ENCODE assay signal across 7 cellular contexts in the genomic region with DNA sequence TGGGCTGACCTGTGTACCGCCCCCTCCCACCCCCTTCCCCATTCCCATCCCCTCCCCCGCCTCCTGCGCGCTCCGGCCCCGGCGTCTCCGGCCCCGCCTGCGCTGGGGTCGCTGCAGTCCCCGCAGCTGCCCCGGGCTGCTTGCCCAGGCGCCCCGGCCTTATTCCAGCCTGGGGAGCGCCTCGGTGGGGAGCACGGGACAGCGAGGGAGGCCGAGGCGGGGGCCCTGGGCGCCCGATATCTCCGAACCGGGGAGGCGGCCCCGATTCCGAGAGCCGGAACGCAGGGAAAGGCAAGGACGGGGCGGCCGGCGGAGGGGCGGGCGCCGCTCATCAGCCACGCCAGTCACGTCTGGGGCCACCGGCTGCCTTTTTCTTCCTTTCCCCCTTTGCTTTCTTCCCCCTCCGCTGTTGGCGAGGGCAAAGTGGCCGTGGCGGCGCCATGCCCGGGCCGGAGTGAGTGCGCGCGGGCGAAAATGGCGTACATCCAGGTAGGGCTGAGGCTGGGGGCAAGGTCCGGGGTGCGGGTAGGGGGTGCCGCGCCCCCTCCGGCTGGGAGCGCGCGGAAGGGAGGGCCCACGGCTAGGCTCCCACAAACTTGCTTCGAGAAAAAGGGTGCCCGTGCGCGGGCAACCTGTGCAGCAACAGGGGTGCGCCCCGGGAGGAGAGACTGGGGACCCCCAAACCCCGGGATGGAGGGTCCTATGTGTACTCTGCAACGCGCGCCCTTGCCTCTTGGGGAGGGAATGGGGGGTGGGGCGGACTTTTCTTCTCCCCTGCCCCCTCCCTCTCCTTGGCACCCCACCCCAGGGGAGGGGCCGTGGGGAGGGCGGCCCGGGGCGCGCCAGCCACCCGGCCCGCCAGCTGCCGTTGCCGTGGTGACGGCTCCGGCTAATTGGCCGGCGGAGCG. TPM values are rescaled to one million over a fixed set of nuclear protein-coding genes. Genes with fewer than 3 reads are reported as not detected.
DNase-seq lines count a peak whose midpoint lies in the region; ATAC-seq and TF ChIP-seq lines count a peak whose summit lies in the region.

A gene with protein sequence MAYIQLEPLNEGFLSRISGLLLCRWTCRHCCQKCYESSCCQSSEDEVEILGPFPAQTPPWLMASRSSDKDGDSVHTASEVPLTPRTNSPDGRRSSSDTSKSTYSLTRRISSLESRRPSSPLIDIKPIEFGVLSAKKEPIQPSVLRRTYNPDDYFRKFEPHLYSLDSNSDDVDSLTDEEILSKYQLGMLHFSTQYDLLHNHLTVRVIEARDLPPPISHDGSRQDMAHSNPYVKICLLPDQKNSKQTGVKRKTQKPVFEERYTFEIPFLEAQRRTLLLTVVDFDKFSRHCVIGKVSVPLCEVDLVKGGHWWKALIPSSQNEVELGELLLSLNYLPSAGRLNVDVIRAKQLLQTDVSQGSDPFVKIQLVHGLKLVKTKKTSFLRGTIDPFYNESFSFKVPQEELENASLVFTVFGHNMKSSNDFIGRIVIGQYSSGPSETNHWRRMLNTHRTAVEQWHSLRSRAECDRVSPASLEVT (plus strand): TSS at position 68 of the 908 bp plus-strand sequence. CDS start 407 bp downstream, at position 475.

- peaks cover 9% of the 10 kb centered on the region for H3K4me1 Mint-ChIP-seq in neural crest cell

- peaks cover under 1% of the 10 kb centered on the region; the same call in 1 of the 2 replicates for H3K27me3 ChIP-seq in OCI-LY1 (ENCODE audit: insufficient read depth, low read length)

- H3K9me2 ChIP-seq in OCI-LY1 (ENCODE audit: low read depth, low read length): no peaks in the 10 kb centered on the region

- H3K4me2 ChIP-seq in OCI-LY1 (ENCODE audit: low read length): peak within 1 kb of the TSS; percentile 46; the same call in 1 of the 2 replicates

- CTCF ChIA-PET in HEK293 (lab: Yijun Ruan, JAX): interaction anchor here (0.5 to 2.8 kb wide), 4 partner anchors 9 to 80 kb away, joined by 3 to 10 read pairs (median 5); no protein-coding TSS in a partner anchor

- no peaks in the 10 kb centered on the region for H4K20me1 ChIP-seq in OCI-LY1 (ENCODE audit: insufficient read depth, low read length)

- H3K36me3 Mint-ChIP-seq in neural crest cell (ENCODE audit: low read depth): no peaks in the 10 kb centered on the region

- peak within 1 kb of the TSS; percentile 86 for H3K4me3 Mint-ChIP-seq in neural crest cell

- H3K9me3 Mint-ChIP-seq in neural crest cell: no peaks in the 10 kb centered on the region

- POLR2A ChIA-PET in HEK293 (lab: Yijun Ruan, JAX): interaction anchor here (1.0 kb wide), 1 partner anchor 367 kb away, joined by 3 read pairs; a partner anchor contains a TSS

- H2AFZ ChIP-seq in OCI-LY1 (ENCODE audit: low read length): no peak within 1 kb of the TSS

- H3K27ac ChIP-seq in HEK293 (ENCODE audit: extremely low read depth, low read depth, low read length) (no peak within 1 kb of the TSS; the same call in 1 of the 2 replicates), OCI-LY1 (ENCODE audit: low read depth, low read length, poor library complexity, severe bottlenecking) (no peak within 1 kb of the TSS)

- H3K9me3 ChIP-seq in HEK293 (ENCODE audit: control insufficient read depth, insufficient read depth, low read depth, low read length) (no peaks in the 10 kb centered on the region), OCI-LY1 (ENCODE audit: low read length) (no peaks in the 10 kb centered on the region)

- peaks cover 37% of the 10 kb centered on the region for H3K27me3 Mint-ChIP-seq in neural crest cell (ENCODE audit: low read depth)

- peak; percentile 34 for DNase-seq in neural crest cell (ENCODE audit: low read depth, low spot score)

- H3K79me2 ChIP-seq in OCI-LY1 (ENCODE audit: insufficient read depth, low read length): no peaks in the 10 kb centered on the region

- H3K4me1 ChIP-seq in HEK293 (ENCODE audit: control insufficient read depth, insufficient read depth, low read length): no peaks in the 10 kb centered on the region
- peaks cover 1% of the 10 kb centered on the region for H3K4me1 ChIP-seq in OCI-LY1 (ENCODE audit: insufficient read depth, low read length, severe bottlenecking)

- no peak within 1 kb of the TSS for H3K27ac Mint-ChIP-seq in neural crest cell (ENCODE audit: unreplicated experiment)

- ATAC-seq in esophagus mucosa (peak; percentile 28), GM21528 (IDR thresholded peaks at IDR 0.05; ENCODE audit: low FRiP score, unreplicated experiment) (no peak), HG02938 (IDR thresholded peaks at IDR 0.05; ENCODE audit: unreplicated experiment) (no peak), GM18502 (IDR thresholded peaks at IDR 0.05; ENCODE audit: poor library complexity, unreplicated experiment) (no peak)

- no peaks in the 10 kb centered on the region for H3F3A ChIP-seq in OCI-LY1 (ENCODE audit: insufficient read depth, low read length)

- no peak within 1 kb of the TSS for H3K9ac ChIP-seq in OCI-LY1 (ENCODE audit: low read length)

- peak within 1 kb of the TSS; percentile 54 for H3K4me3 ChIP-seq in HEK293 (ENCODE audit: low read depth, low read length)
- H3K4me3 ChIP-seq in OCI-LY1 (ENCODE audit: low read depth, low read length, poor library complexity, severe bottlenecking): peak within 1 kb of the TSS; percentile 41

- H3K36me3 ChIP-seq in HEK293 (ENCODE audit: control insufficient read depth in 2 of 2, insufficient read depth in 1 of 2, low read length in 2 of 2) (no peaks in the 10 kb centered on the region), OCI-LY1 (ENCODE audit: insufficient read depth, low read length) (no peaks in the 10 kb centered on the region; the same call in 1 of the 2 replicates)

- TF ChIP-seq CTCF in HEK293 (tag by site-specific recombination; IDR thresholded peaks at IDR 0.05) (peak; percentile 6; the same call in 1 of the 2 replicates), OCI-LY1 (IDR thresholded peaks at IDR 0.05; ENCODE audit: low read length) (no peak), neural crest cell (conservative IDR thresholded peaks at IDR 0.05) (no peak)

TF ChIP-seq in HEK293, 187 proteins besides CTCF, POLR2A, EP300 and RAD21 (continues in another document):
- TF ChIP-seq ZNF133 (tag by site-specific recombination; IDR thresholded peaks at IDR 0.05) (no peak), ZNF274 (IDR thresholded peaks at IDR 0.05; ENCODE audit: low read length) (no peak), ZNF274 (tag by site-specific recombination; IDR thresholded peaks at IDR 0.05; ENCODE audit: borderline replicate concordance) (no peak), ZNF341 (tag by site-specific recombination; IDR thresholded peaks at IDR 0.05; ENCODE audit: low read depth) (peak; percentile 85; the same call in 1 of the 2 replicates), ZBTB8A (tag by site-specific recombination; IDR thresholded peaks at IDR 0.05) (peak; percentile 81), ZNF324 (tag by site-specific recombination; IDR thresholded peaks at IDR 0.05) (0 out of 2 replicates have a peak, but pooled peaks have one; percentile 17), ZEB2 (tag by site-specific recombination; IDR thresholded peaks at IDR 0.05) (0 out of 2 replicates have a peak, but pooled peaks have one; percentile 24), ZNF747 (tag by site-specific recombination; IDR thresholded peaks at IDR 0.05) (no peak), OVOL3 (tag by site-specific recombination; IDR thresholded peaks at IDR 0.05) (no peak), KLF9 (tag by site-specific recombination; IDR thresholded peaks at IDR 0.05; ENCODE audit: low read depth) (peak; percentile 46; the same call in 1 of the 2 replicates), SP7 (tag by site-specific recombination; IDR thresholded peaks at IDR 0.05) (0 out of 2 replicates have a peak, but pooled peaks have one; percentile 37), YY1 (tag by site-specific recombination; IDR thresholded peaks at IDR 0.05) (peak; percentile 83), SP2 (tag by site-specific recombination; IDR thresholded peaks at IDR 0.05) (peak; percentile 28), ZFP37 (tag by site-specific recombination; IDR thresholded peaks at IDR 0.05) (no peak), SP3 (tag by site-specific recombination; IDR thresholded peaks at IDR 0.05) (peak; percentile 75)
- TF ChIP-seq, protein P1, sequence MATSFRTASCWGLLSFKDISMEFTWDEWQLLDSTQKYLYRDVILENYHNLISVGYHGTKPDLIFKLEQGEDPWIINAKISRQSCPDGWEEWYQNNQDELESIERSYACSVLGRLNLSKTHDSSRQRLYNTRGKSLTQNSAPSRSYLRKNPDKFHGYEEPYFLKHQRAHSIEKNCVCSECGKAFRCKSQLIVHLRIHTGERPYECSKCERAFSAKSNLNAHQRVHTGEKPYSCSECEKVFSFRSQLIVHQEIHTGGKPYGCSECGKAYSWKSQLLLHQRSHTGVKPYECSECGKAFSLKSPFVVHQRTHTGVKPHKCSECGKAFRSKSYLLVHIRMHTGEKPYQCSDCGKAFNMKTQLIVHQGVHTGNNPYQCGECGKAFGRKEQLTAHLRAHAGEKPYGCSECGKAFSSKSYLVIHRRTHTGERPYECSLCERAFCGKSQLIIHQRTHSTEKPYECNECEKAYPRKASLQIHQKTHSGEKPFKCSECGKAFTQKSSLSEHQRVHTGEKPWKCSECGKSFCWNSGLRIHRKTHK (tag by site-specific recombination; IDR thresholded peaks at IDR 0.05): no peak
- TF ChIP-seq, protein P2, sequence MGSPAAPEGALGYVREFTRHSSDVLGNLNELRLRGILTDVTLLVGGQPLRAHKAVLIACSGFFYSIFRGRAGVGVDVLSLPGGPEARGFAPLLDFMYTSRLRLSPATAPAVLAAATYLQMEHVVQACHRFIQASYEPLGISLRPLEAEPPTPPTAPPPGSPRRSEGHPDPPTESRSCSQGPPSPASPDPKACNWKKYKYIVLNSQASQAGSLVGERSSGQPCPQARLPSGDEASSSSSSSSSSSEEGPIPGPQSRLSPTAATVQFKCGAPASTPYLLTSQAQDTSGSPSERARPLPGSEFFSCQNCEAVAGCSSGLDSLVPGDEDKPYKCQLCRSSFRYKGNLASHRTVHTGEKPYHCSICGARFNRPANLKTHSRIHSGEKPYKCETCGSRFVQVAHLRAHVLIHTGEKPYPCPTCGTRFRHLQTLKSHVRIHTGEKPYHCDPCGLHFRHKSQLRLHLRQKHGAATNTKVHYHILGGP (tag by site-specific recombination; IDR thresholded peaks at IDR 0.05): no peak
- TF ChIP-seq, protein P3, sequence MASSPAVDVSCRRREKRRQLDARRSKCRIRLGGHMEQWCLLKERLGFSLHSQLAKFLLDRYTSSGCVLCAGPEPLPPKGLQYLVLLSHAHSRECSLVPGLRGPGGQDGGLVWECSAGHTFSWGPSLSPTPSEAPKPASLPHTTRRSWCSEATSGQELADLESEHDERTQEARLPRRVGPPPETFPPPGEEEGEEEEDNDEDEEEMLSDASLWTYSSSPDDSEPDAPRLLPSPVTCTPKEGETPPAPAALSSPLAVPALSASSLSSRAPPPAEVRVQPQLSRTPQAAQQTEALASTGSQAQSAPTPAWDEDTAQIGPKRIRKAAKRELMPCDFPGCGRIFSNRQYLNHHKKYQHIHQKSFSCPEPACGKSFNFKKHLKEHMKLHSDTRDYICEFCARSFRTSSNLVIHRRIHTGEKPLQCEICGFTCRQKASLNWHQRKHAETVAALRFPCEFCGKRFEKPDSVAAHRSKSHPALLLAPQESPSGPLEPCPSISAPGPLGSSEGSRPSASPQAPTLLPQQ (tag by site-specific recombination; IDR thresholded peaks at IDR 0.05): peak; percentile 56

RNA-seq across cellular contexts. Expression of the gene that starts here (rescaled TPM):
- total RNA-seq in esophagus mucosa (2.0 TPM), neural crest cell (3.1 and 3.6 TPM in 2 replicates)
